In the genomic region with DNA sequence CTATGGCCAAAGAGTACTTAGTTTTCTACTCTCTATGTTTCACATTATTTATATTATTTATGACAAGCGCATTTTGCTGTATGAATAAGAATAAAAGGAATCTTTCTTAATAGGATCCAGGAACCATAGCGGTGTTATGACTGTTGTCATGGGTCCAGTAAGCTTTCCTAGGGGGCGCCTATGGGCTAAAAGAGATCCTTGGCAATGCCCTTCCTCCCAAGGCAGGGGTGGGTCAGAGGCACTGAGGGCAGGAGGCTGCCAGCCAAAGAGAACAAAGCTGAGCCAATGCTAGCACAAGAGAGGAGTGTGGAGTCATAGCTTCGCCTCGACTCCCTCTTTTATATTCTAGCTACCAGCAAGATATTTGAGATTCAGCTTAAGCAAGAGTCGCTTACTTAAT, we compare ENCODE assay signal across 10 cellular contexts.
DNase-seq lines count a peak whose midpoint lies in the region; ATAC-seq, FAIRE-seq and TF ChIP-seq lines count a peak whose summit lies in the region.
"Had no signal": no experiment of that assay in that cellular context is flagged by ENCODE, and none has a peak within 500 bp of the region (broad histone marks: within the 10 kb centered on the region; RNA-seq: fewer than 3 reads in every experiment).

No MANE protein-coding gene starts in this region.

- H3K27me3 ChIP-seq in HL-60 (ENCODE audit: insufficient read depth, poor library complexity, severe bottlenecking), result no peaks in the 10 kb centered on the region

- TF ChIP-seq CTCF in A549 (IDR thresholded peaks at IDR 0.05) (peak; percentile 35; the same call in 1 of the 3 replicates), HL-60 (IDR thresholded peaks at IDR 0.05; ENCODE audit: insufficient read depth, low read length) (no peak)

- H3K4me2 ChIP-seq in A549, result no peak overlapping the region

- peak in 1 of 2 experiments; percentile 38; a peak in 2 of 5 replicates for TF ChIP-seq RAD21 in A549 (conservative IDR thresholded peaks at IDR 0.05 in 1 of 2, IDR thresholded peaks at IDR 0.05 in 1 of 2)

- H3K9me3 ChIP-seq in A549, result no peaks in the 10 kb centered on the region

- H3K27ac ChIP-seq in A549, result no peak overlapping the region
- H3K27ac ChIP-seq in HL-60 (replicated peaks), result no peak overlapping the region

- DNase-seq in A549 (ENCODE audit: low read depth in 1 of 2, low spot score in 1 of 2) (peak; percentile 31 to 67), HL-60 (ENCODE audit: low read depth in 1 of 2, low spot score in 1 of 2) (peak; percentile 25 to 47), astrocyte of the hippocampus (ENCODE audit: low read depth, low spot score) (peak; percentile 43), iPS-NIHi7 (ENCODE audit: extremely low spot score) (peak; percentile 87), activated gamma-delta T cell treated with Interleukin-2 at 50 U/mL for 16 hours (no peak)
- no peak for DNase-seq in effector CD4-positive, alpha-beta T cell
- no peak for DNase-seq in activated CD4-positive, alpha-beta T cell treated with anti-CD3 and anti-CD28 coated beads for 4 hours
- DNase-seq: DMS79, NCI-H187 treated with DMSO at 0.1 percent for 48 hours had no signal

- H3K4me3 ChIP-seq in A549, result no peak overlapping the region
- no peak overlapping the region for H3K4me3 ChIP-seq in HL-60 (replicated peaks; ENCODE audit: insufficient read depth, low read length)

- no peak for TF ChIP-seq POLR2A in A549 (IDR thresholded peaks at IDR 0.05; ENCODE audit: low read length)

- no peak for TF ChIP-seq EP300 in A549 (IDR thresholded peaks at IDR 0.05)

- POLR2A ChIA-PET in A549 (lab: Yijun Ruan, JAX), result no interaction called here

- peaks cover 16% of the 10 kb centered on the region; the same call in 1 of the 3 replicates for H3K4me1 ChIP-seq in A549

- WGBS in A549 (ENCODE audit: missing lambda C conversion rate), result 61% methylated on average over 6 of the region's 6 CpGs

- ATAC-seq in A549 (peak; percentile 56 to 93; a peak in 3 of 6 replicates), HG02588 (IDR thresholded peaks at IDR 0.05; ENCODE audit: unreplicated experiment) (no peak)

- CTCF ChIA-PET in A549 (lab: Yijun Ruan, JAX), result interaction anchor here (3.4 kb wide), 1 partner anchor 9 kb away, joined by 15 read pairs; no protein-coding TSS in a partner anchor

- FAIRE-seq in A549 (lab: Jason Lieb, UNC), result no peak

TF ChIP-seq in A549, 52 proteins besides CTCF, POLR2A, EP300 and RAD21:
- TF ChIP-seq KDM5A (IDR thresholded peaks at IDR 0.05) (no peak), RNF2 (IDR thresholded peaks at IDR 0.05; ENCODE audit: borderline replicate concordance, low read depth) (no peak), CHD4 (IDR thresholded peaks at IDR 0.05; ENCODE audit: borderline replicate concordance) (no peak), NR3C1 (IDR thresholded peaks at IDR 0.05) (no peak), HOXB13 (CRISPR knock-in tag; IDR thresholded peaks at IDR 0.05; ENCODE audit: low read depth) (no peak), FOSB (CRISPR knock-in tag; IDR thresholded peaks at IDR 0.05) (no peak), NPAS2 (CRISPR knock-in tag; IDR thresholded peaks at IDR 0.05; ENCODE audit: borderline replicate concordance) (no peak), TFCP2L1 (CRISPR knock-in tag; IDR thresholded peaks at IDR 0.05) (no peak), HDAC2 (IDR thresholded peaks at IDR 0.05) (no peak), CBX8 (IDR thresholded peaks at IDR 0.05) (no peak), RARB (CRISPR knock-in tag; IDR thresholded peaks at IDR 0.05) (no peak), RFX5 (IDR thresholded peaks at IDR 0.05) (no peak)
- TF ChIP-seq, protein P1, sequence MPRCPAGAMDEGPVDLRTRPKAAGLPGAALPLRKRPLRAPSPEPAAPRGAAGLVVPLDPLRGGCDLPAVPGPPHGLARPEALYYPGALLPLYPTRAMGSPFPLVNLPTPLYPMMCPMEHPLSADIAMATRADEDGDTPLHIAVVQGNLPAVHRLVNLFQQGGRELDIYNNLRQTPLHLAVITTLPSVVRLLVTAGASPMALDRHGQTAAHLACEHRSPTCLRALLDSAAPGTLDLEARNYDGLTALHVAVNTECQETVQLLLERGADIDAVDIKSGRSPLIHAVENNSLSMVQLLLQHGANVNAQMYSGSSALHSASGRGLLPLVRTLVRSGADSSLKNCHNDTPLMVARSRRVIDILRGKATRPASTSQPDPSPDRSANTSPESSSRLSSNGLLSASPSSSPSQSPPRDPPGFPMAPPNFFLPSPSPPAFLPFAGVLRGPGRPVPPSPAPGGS (IDR thresholded peaks at IDR 0.05), result no peak
- TF ChIP-seq, protein P2, sequence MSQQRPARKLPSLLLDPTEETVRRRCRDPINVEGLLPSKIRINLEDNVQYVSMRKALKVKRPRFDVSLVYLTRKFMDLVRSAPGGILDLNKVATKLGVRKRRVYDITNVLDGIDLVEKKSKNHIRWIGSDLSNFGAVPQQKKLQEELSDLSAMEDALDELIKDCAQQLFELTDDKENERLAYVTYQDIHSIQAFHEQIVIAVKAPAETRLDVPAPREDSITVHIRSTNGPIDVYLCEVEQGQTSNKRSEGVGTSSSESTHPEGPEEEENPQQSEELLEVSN (IDR thresholded peaks at IDR 0.05; ENCODE audit: borderline replicate concordance, low read depth), result no peak
- TF ChIP-seq, protein P3, sequence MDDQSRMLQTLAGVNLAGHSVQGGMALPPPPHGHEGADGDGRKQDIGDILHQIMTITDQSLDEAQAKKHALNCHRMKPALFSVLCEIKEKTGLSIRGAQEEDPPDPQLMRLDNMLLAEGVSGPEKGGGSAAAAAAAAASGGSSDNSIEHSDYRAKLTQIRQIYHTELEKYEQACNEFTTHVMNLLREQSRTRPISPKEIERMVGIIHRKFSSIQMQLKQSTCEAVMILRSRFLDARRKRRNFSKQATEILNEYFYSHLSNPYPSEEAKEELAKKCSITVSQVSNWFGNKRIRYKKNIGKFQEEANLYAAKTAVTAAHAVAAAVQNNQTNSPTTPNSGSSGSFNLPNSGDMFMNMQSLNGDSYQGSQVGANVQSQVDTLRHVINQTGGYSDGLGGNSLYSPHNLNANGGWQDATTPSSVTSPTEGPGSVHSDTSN (IDR thresholded peaks at IDR 0.05), result no peak
- TF ChIP-seq, protein P4, sequence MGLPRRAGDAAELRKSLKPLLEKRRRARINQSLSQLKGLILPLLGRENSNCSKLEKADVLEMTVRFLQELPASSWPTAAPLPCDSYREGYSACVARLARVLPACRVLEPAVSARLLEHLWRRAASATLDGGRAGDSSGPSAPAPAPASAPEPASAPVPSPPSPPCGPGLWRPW (IDR thresholded peaks at IDR 0.05), result no peak

Comparison
In these comparisons a context has a peak if more than half of its experiments do, and no peak if none do; other contexts are left out.
1. DNase-seq: peak in A549 (2 of 2), HL-60 (2 of 2), astrocyte of the hippocampus (single experiment) and iPS-NIHi7 (single experiment); none in effector CD4-positive, alpha-beta T cell (single experiment), activated gamma-delta T cell treated with Interleukin-2 at 50 U/mL for 16 hours (single experiment) and activated CD4-positive, alpha-beta T cell treated with anti-CD3 and anti-CD28 coated beads for 4 hours (0 of 2).